ENCODE assay signal across 27 cellular contexts in genomic region chr1:3718764-3719163, GRCh38. TPM values are rescaled to one million over a fixed set of nuclear protein-coding genes. Genes with fewer than 3 reads are reported as not detected.
DNase-seq lines count a peak whose midpoint lies in the region; ATAC-seq and TF ChIP-seq lines count a peak whose summit lies in the region.
"Had no signal": no experiment of that assay in that cellular context is flagged by ENCODE, and none has a peak within 500 bp of the region (broad histone marks: within the 10 kb centered on the region; RNA-seq: fewer than 3 reads in every experiment).

No MANE protein-coding gene starts in this region.

- no peaks in the 10 kb centered on the region for H3K36me3 ChIP-seq in left lung
- no peaks in the 10 kb centered on the region for H3K36me3 ChIP-seq in ascending aorta
- H3K36me3 ChIP-seq: adrenal gland had no signal

- DNase-seq in NCI-H1694 treated with DMSO at 0.1 percent for 48 hours (lab: John Stamatoyannopoulos, UW) = peak; percentile 43
- DNase-seq in NCI-H1694 (lab: John Stamatoyannopoulos, UW) = no peak
- peak; percentile 63 for DNase-seq in NCI-H69 (lab: John Stamatoyannopoulos, UW)
- no peak for DNase-seq in stimulated activated naive B cell treated with anti-CD40 and anti-IgM and Interleukin-4, amounts not matched to agents 10 μg/mL and 1 μg/mL and 100 μg/mL, for 72 hours
- no peak for DNase-seq in left lung
- DNase-seq in putamen (ENCODE audit: low spot score) = no peak
- no peak for DNase-seq in ascending aorta (ENCODE audit: low spot score in 2 of 2)
- DNase-seq: CD4-positive, alpha-beta memory T cell; KG1; NCI-H2227 treated with DMSO at 0.1 percent for 48 hours; NCI-H774; PC-3; Right ventricle myocardium superior; stimulated activated naive CD4-positive, alpha-beta T cell treated with Interleukin-2 at 50 U/mL for 16 hours; T-helper 9 cell had no signal

- no peaks in the 10 kb centered on the region for H3K36me3 Mint-ChIP-seq in stimulated activated naive B cell treated with anti-CD40 and anti-IgM and Interleukin-4, amounts not matched to agents 10 μg/mL and 1 μg/mL and 100 μg/mL, for 72 hours
- H3K36me3 Mint-ChIP-seq: brain; CD4-positive, alpha-beta memory T cell had no signal

- peaks cover 0 to 2% of the 10 kb centered on the region in 2 donors for H3K4me1 Mint-ChIP-seq in stimulated activated naive B cell treated with anti-CD40 and anti-IgM and Interleukin-4, amounts not matched to agents 10 μg/mL and 1 μg/mL and 100 μg/mL, for 72 hours

- H3K4me1 ChIP-seq in left lung (peaks cover 0 to 15% of the 10 kb centered on the region in 2 donors), ascending aorta (no peaks in the 10 kb centered on the region)
- H3K4me1 ChIP-seq: testis had no signal

- peak; percentile 42 for ATAC-seq in GM21619 (IDR thresholded peaks at IDR 0.05; ENCODE audit: unreplicated experiment)
- ATAC-seq in stimulated activated naive B cell treated with anti-CD40 and anti-IgM and Interleukin-4, amounts not matched to agents 10 μg/mL and 1 μg/mL and 100 μg/mL, for 72 hours (replicated peaks) = peak; percentile 20 to 28
- ATAC-seq in left lung = no peak
- ATAC-seq: sciatic nerve had no signal

- H3K4me3 Mint-ChIP-seq in stimulated activated naive B cell treated with anti-CD40 and anti-IgM and Interleukin-4, amounts not matched to agents 10 μg/mL and 1 μg/mL and 100 μg/mL, for 72 hours = no peak overlapping the region
- H3K4me3 Mint-ChIP-seq: activated CD4-positive, alpha-beta T cell treated with anti-CD3 and anti-CD28 coated beads, Interleukin-2, amount 10 ng/mL, durations not matched to agents 7 days and 5 days; brain; CD4-positive, alpha-beta memory T cell had no signal

- H3K27ac Mint-ChIP-seq in stimulated activated naive B cell treated with anti-CD40 and anti-IgM and Interleukin-4, amounts not matched to agents 10 μg/mL and 1 μg/mL and 100 μg/mL, for 72 hours = no peak overlapping the region
- H3K27ac Mint-ChIP-seq: CD4-positive, alpha-beta memory T cell; progenitor cell of endocrine pancreas had no signal

- H3K9me3 Mint-ChIP-seq in stimulated activated naive B cell treated with anti-CD40 and anti-IgM and Interleukin-4, amounts not matched to agents 10 μg/mL and 1 μg/mL and 100 μg/mL, for 72 hours = no peaks in the 10 kb centered on the region
- H3K9me3 Mint-ChIP-seq: activated CD4-positive, alpha-beta T cell treated with anti-CD3 and anti-CD28 coated beads, Interleukin-2, amount 10 ng/mL, durations not matched to agents 7 days and 5 days; CD4-positive, alpha-beta memory T cell had no signal

- H3K27ac ChIP-seq in left lung (no peak overlapping the region), ascending aorta (no peak overlapping the region)
- H3K27ac ChIP-seq: adrenal gland, testis had no signal

- TF ChIP-seq CTCF in left lung (IDR thresholded peaks at IDR 0.05) = no peak
- no peak for TF ChIP-seq CTCF in ascending aorta (IDR thresholded peaks at IDR 0.05)

- intact Hi-C loops in left lung (cut with DNase I) (no loop called here), ascending aorta (cut with DNase I) (no loop called here)

- peaks cover 6 to 45% of the 10 kb centered on the region in 2 donors for H3K27me3 ChIP-seq in left lung
- H3K27me3 ChIP-seq in ascending aorta = peaks cover 7% of the 10 kb centered on the region
- H3K27me3 ChIP-seq: testis had no signal

- H3K4me3 ChIP-seq in left lung = no peak overlapping the region
- no peak overlapping the region for H3K4me3 ChIP-seq in ascending aorta
- H3K4me3 ChIP-seq: adrenal gland had no signal

- H3K27me3 Mint-ChIP-seq in stimulated activated naive B cell treated with anti-CD40 and anti-IgM and Interleukin-4, amounts not matched to agents 10 μg/mL and 1 μg/mL and 100 μg/mL, for 72 hours = peaks cover 18 to 29% of the 10 kb centered on the region in 2 donors
- H3K27me3 Mint-ChIP-seq: activated CD4-positive, alpha-beta T cell treated with anti-CD3 and anti-CD28 coated beads, Interleukin-2, amount 10 ng/mL, durations not matched to agents 7 days and 5 days; brain had no signal

- no peaks in the 10 kb centered on the region for H3K9me3 ChIP-seq in left lung
- no peaks in the 10 kb centered on the region for H3K9me3 ChIP-seq in ascending aorta
- H3K9me3 ChIP-seq: adrenal gland, testis had no signal

RNA-seq across cellular contexts. Expression of gene CCDC27, which starts 33.5 kb away (rescaled TPM):
- not detected for total RNA-seq in left lung
- total RNA-seq in ascending aorta = not detected
- total RNA-seq: A172; activated CD4-positive, alpha-beta T cell treated with anti-CD3 and anti-CD28 coated beads, Interleukin-2, amount 10 ng/mL, durations not matched to agents 7 days and 5 days; adrenal gland; CD4-positive, alpha-beta memory T cell; chondrocyte; endothelial cell of umbilical vein; fibroblast of lung; G401; PC-3; progenitor cell of endocrine pancreas; Right ventricle myocardium superior; sciatic nerve had no signal

RNA-seq across cellular contexts. Expression of gene SMIM1, which starts 53.8 kb away (rescaled TPM):
- total RNA-seq in left lung = 1 to 10 TPM; 6.5 TPM
- total RNA-seq in ascending aorta = not detected
- total RNA-seq: A172 had no signal

Comparison
In these comparisons a context has a peak if more than half of its experiments do, and no peak if none do; other contexts are left out.
1. DNase-seq: peak in NCI-H1694 treated with DMSO at 0.1 percent for 48 hours (single experiment) and NCI-H69 (single experiment); none in NCI-H1694 (single experiment), stimulated activated naive B cell treated with anti-CD40 and anti-IgM and Interleukin-4, amounts not matched to agents 10 μg/mL and 1 μg/mL and 100 μg/mL, for 72 hours (single experiment), left lung (0 of 2), putamen (single experiment) and ascending aorta (0 of 2).